ENCODE assay signal across 21 cellular contexts in the genomic region with DNA sequence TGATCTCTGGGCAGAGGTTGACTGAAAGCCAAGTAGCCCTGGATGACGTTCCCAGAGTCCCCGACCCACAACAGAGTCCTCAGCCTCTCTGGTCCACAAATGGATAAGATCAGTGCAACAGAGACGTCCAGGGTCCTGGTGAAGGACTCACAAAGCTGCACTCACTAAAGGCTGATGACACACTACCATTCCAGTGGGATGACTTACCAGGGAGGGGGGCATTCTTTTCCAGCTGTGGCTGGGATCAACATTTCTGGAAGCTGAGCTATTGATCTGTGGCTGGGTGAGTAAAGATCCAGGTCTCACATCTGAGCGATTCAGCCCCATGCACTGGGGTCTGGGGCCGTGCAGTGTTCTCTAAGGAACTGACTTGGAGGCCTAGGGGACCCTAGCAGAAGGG.
A peak's percentile ranks its signal among the peaks of the same experiment; 100 is the strongest.
DNase-seq lines count a peak whose midpoint lies in the region; ATAC-seq and TF ChIP-seq lines count a peak whose summit lies in the region.
"Had no signal": no experiment of that assay in that cellular context is flagged by ENCODE, and none has a peak within 500 bp of the region (broad histone marks: within the 10 kb centered on the region; RNA-seq: fewer than 3 reads in every experiment).

No MANE protein-coding gene starts in this region.

- ATAC-seq in IMR-90 (ENCODE audit: low read depth) (peak; percentile 65), HG03521 (IDR thresholded peaks at IDR 0.05; ENCODE audit: unreplicated experiment) (no peak)
- ATAC-seq: activated naive CD8-positive, alpha-beta T cell treated with anti-CD3 and anti-CD28 coated beads, Interleukin-2, amount 50 U/mL, for 24 hours; PC-3; stimulated activated memory B cell treated with anti-CD40 and anti-IgM and Interleukin-4, amounts not matched to agents 10 μg/mL and 1 μg/mL and 100 μg/mL, for 72 hours had no signal

- peak overlapping the region; percentile 42; the same call in 1 of the 2 replicates for H3K14ac ChIP-seq in IMR-90 (replicated peaks; ENCODE audit: low read depth, low read length)
- no peak overlapping the region for H3K14ac ChIP-seq in neuronal stem cell (ENCODE audit: low read length)

- no peak overlapping the region for H3K56ac ChIP-seq in IMR-90 (ENCODE audit: extremely low read depth, insufficient read depth, low read length)

- H3K36me3 ChIP-seq in IMR-90 (ENCODE audit: control insufficient read depth, insufficient read depth, low read length): no peaks in the 10 kb centered on the region
- H3K36me3 ChIP-seq in neuronal stem cell (replicated peaks in 1 of 2; ENCODE audit: control insufficient read depth in 2 of 2, insufficient read depth in 2 of 2, low read length in 2 of 2): no peaks in the 10 kb centered on the region
- H3K36me3 ChIP-seq: neural progenitor cell, transverse colon had no signal

- H3K23ac ChIP-seq in IMR-90 (ENCODE audit: low read depth, low read length) (0 out of 2 replicates have a peak overlapping the region, but pooled peaks have one; percentile 36), neuronal stem cell (ENCODE audit: low read depth, low read length, poor library complexity) (no peak overlapping the region)

- H2BK15ac ChIP-seq in IMR-90 (ENCODE audit: low read depth, low read length) (no peak overlapping the region; the same call in 2 of the 3 replicates), neuronal stem cell (ENCODE audit: low read length) (peak overlapping the region; percentile 14)

- H3K79me1 ChIP-seq in IMR-90 (ENCODE audit: low read depth in 1 of 2, low read length in 2 of 2) (no peaks in the 10 kb centered on the region), neuronal stem cell (ENCODE audit: low read depth, low read length) (no peaks in the 10 kb centered on the region)

- 0 out of 2 replicates have a peak, but pooled peaks cover 3% of the 10 kb centered on the region for H3K9me1 ChIP-seq in IMR-90 (ENCODE audit: insufficient read depth, low read length)

- peak overlapping the region; percentile 20 for H2AK9ac ChIP-seq in IMR-90 (replicated peaks; ENCODE audit: low read depth, low read length, poor library complexity)

- H2BK5ac ChIP-seq in IMR-90 (ENCODE audit: low read depth, low read length, poor library complexity, severe bottlenecking): no peak overlapping the region
- no peak overlapping the region for H2BK5ac ChIP-seq in neuronal stem cell (ENCODE audit: low read length)

- H2BK120ac ChIP-seq in IMR-90 (ENCODE audit: low read depth, low read length) (peak overlapping the region; percentile 87), neuronal stem cell (ENCODE audit: low read depth, low read length) (no peak overlapping the region)

- peak overlapping the region; percentile 76; the same call in 1 of the 2 replicates for H2BK20ac ChIP-seq in IMR-90 (ENCODE audit: low read depth, low read length)

- no peak for TF ChIP-seq RAD21 in IMR-90 (IDR thresholded peaks at IDR 0.05; ENCODE audit: low read length)

- H3K4me2 ChIP-seq in IMR-90 (ENCODE audit: low read depth, low read length) (no peak overlapping the region), neuronal stem cell (ENCODE audit: insufficient read depth, low read length, poor library complexity, severe bottlenecking) (no peak overlapping the region)
- H3K4me2 ChIP-seq: KMS-11, neural progenitor cell had no signal

- no TSS peak for BruUV-seq in IMR-90 (replicated peaks; lab: Mats Ljungman, UMichigan)

- H3K4me1 ChIP-seq in IMR-90 (ENCODE audit: control insufficient read depth, insufficient read depth, low read length) (peaks cover 2% of the 10 kb centered on the region; the same call in 1 of the 2 replicates), neuronal stem cell (ENCODE audit: control insufficient read depth in 2 of 2, insufficient read depth in 1 of 2, low read depth in 1 of 2, low read length in 2 of 2) (peaks cover 0 to 20% of the 10 kb centered on the region in 2 donors)
- H3K4me1 ChIP-seq: transverse colon had no signal

- H3K27ac ChIP-seq in IMR-90 (ENCODE audit: insufficient read depth, low read length): no peak overlapping the region
- peak overlapping the region; percentile 98 for H3K27ac ChIP-seq in cingulate gyrus (ENCODE audit: low read depth, low read length)
- no peak overlapping the region for H3K27ac ChIP-seq in neuronal stem cell (replicated peaks; ENCODE audit: low read length)
- H3K27ac ChIP-seq: KMS-11, neural progenitor cell, transverse colon had no signal

- no peak overlapping the region for H4K5ac ChIP-seq in IMR-90 (ENCODE audit: low read depth, low read length)

- H4K8ac ChIP-seq in IMR-90 (ENCODE audit: low read depth in 2 of 2, low read length in 2 of 2) (0 out of 4 replicates have a peak overlapping the region, but pooled peaks of 1 of the 2 experiments have one; percentile 22), neuronal stem cell (ENCODE audit: low read depth, low read length) (no peak overlapping the region)

- POLR2A ChIA-PET in IMR-90 (lab: Charles Lee; ENCODE audit: unreplicated experiment): no interaction called here

- CTCF ChIA-PET in IMR-90 (lab: Yijun Ruan, JAX): no interaction called here

- H3K9ac ChIP-seq in IMR-90 (ENCODE audit: low read depth, low read length) (no peak overlapping the region), neuronal stem cell (ENCODE audit: low read depth, low read length, poor library complexity) (no peak overlapping the region)
- H3K9ac ChIP-seq: KMS-11, neural progenitor cell had no signal

- H3K18ac ChIP-seq in IMR-90 (ENCODE audit: low read depth, low read length): no peak overlapping the region
- peak overlapping the region; percentile 13 for H3K18ac ChIP-seq in neuronal stem cell (ENCODE audit: low read length)

- H3K4ac ChIP-seq in IMR-90 (ENCODE audit: low read depth, low read length): peak overlapping the region; percentile 29
- H3K4ac ChIP-seq in neuronal stem cell (ENCODE audit: low read length): no peak overlapping the region

- peak overlapping the region; percentile 64 for H2AFZ ChIP-seq in IMR-90 (replicated peaks; ENCODE audit: low read length, poor library complexity)
- no peak overlapping the region for H2AFZ ChIP-seq in neuronal stem cell (ENCODE audit: low read length)
- H2AFZ ChIP-seq: neural progenitor cell had no signal

- TF ChIP-seq CTCF in AG09309 (IDR thresholded peaks at IDR 0.05; ENCODE audit: control insufficient read depth, insufficient read depth, low read depth, low read length, missing control alignments) (no peak), IMR-90 (conservative IDR thresholded peaks at IDR 0.05; ENCODE audit: low read depth, low read length) (no peak)

- no peak overlapping the region for H3K4me3 ChIP-seq in AG09309 (ENCODE audit: control insufficient read depth, low read depth, low read length)
- no peak overlapping the region for H3K4me3 ChIP-seq in IMR-90 (ENCODE audit: insufficient read depth, low read depth, low read length)
- H3K4me3 ChIP-seq in neuronal stem cell (ENCODE audit: low read length in 2 of 2): no peak overlapping the region
- H3K4me3 ChIP-seq: neural progenitor cell, transverse colon had no signal

- TF ChIP-seq POLR2A in IMR-90 (IDR thresholded peaks at IDR 0.05; ENCODE audit: low read depth, low read length): no peak

- H2BK12ac ChIP-seq in neuronal stem cell (ENCODE audit: low read length): no peak overlapping the region

- H3K27me3 ChIP-seq in IMR-90 (ENCODE audit: control insufficient read depth, insufficient read depth, low read length): no peaks in the 10 kb centered on the region; the same call in 1 of the 2 replicates
- H3K27me3 ChIP-seq in neuronal stem cell (ENCODE audit: control insufficient read depth in 3 of 3, insufficient read depth in 3 of 3, low read depth in 1 of 3, low read length in 3 of 3): no peaks in the 10 kb centered on the region
- H3K27me3 ChIP-seq: neural progenitor cell, transverse colon had no signal

- H2AK5ac ChIP-seq in IMR-90 (ENCODE audit: low read depth, low read length) (no peak overlapping the region), neuronal stem cell (ENCODE audit: low read depth, low read length) (no peak overlapping the region)

- H3K9me3 ChIP-seq in IMR-90 (ENCODE audit: control insufficient read depth, insufficient read depth, low read length) (no peaks in the 10 kb centered on the region), neuronal stem cell (replicated peaks in 1 of 2; ENCODE audit: control insufficient read depth in 2 of 2, insufficient read depth in 1 of 2, low read depth in 1 of 2, low read length in 2 of 2) (no peaks in the 10 kb centered on the region)
- H3K9me3 ChIP-seq: transverse colon had no signal

- WGBS in IMR-90 (ENCODE audit: extremely low coverage in 2 of 2, insufficient read length in 1 of 2), 2 experiments: 44% methylated on average over 3 of the region's 5 CpGs; no CpG with 5 or more reads in 1 of the 2 experiments
- no CpG with 5 or more reads among the region's 5 CpGs for WGBS in neuronal stem cell (ENCODE audit: extremely low coverage in 2 of 2, insufficient read length in 2 of 2, insufficient replicate concordance in 1 of 2), 2 donors

- intact Hi-C loops in IMR-90 (cut with micrococcal nuclease): no loop called here

- in situ Hi-C loops in IMR-90 (cut with MboI; ENCODE audit: low sequenced_read_pairs): no loop called here

- dilution Hi-C loops in IMR-90 (cut with HindIII; ENCODE audit: low sequenced_read_pairs, unreplicated experiment): no loop called here

- no peaks in the 10 kb centered on the region for H4K20me1 ChIP-seq in IMR-90 (ENCODE audit: insufficient read depth, low read length)

- H4K91ac ChIP-seq in IMR-90 (ENCODE audit: insufficient read depth, low read depth, low read length) (no peak overlapping the region), neuronal stem cell (ENCODE audit: low read depth, low read length, poor library complexity) (no peak overlapping the region)

- peak; percentile 48 for DNase-seq in AG09309 (ENCODE audit: low read depth)
- peak; percentile 70 for DNase-seq in IMR-90
- DNase-seq in neuronal stem cell (ENCODE audit: low spot score): no peak
- DNase-seq in amygdala (lab: John Stamatoyannopoulos, UW): no peak
- DNase-seq in MV-4-11 (lab: John Stamatoyannopoulos, UW): no peak
- DNase-seq in NCI-H146 treated with DMSO at 0.1 percent for 48 hours (lab: John Stamatoyannopoulos, UW; ENCODE audit: unreplicated experiment): no peak
- DNase-seq: activated naive CD8-positive, alpha-beta T cell treated with anti-CD3 and anti-CD28 coated beads, Interleukin-2, amount 50 U/mL, for 24 hours; hypothalamus; kidney; mesenchymal stem cell; NCI-H2171 treated with DMSO at 0.1 percent for 48 hours; NCI-H748 treated with DMSO at 0.1 percent for 48 hours; PC-3; stimulated activated CD4-positive, alpha-beta T cell treated with anti-CD3 and anti-CD28 coated beads, Interleukin-15, amount 100 ng/mL, for 24 hours; T1000; transverse colon had no signal

TF ChIP-seq in IMR-90, 13 proteins besides CTCF, POLR2A, EP300 and RAD21 (continues in another document):
- TF ChIP-seq FOS (IDR thresholded peaks at IDR 0.05; ENCODE audit: low read depth, low read length) (0 out of 2 replicates have a peak, but pooled peaks have one; percentile 20), SMC3 (IDR thresholded peaks at IDR 0.05; ENCODE audit: low read depth, low read length) (no peak)

Comparison
In these comparisons a context has a peak if more than half of its experiments do, and no peak if none do; other contexts are left out.
1. DNase-seq: peak in AG09309 (single experiment) and IMR-90 (single experiment); none in neuronal stem cell (single experiment), amygdala (0 of 56), MV-4-11 (single experiment) and NCI-H146 treated with DMSO at 0.1 percent for 48 hours (single experiment).